23 cellular contexts compared by ENCODE assay signal in genomic region chr3:23663246-23663645, GRCh38.
"Had no signal": no experiment of that assay in that cellular context is flagged by ENCODE, and none has a peak within 500 bp of the region (broad histone marks: within the 10 kb centered on the region; RNA-seq: fewer than 3 reads in every experiment).

No MANE protein-coding gene starts in this region.

- H3K9me3 Mint-ChIP-seq: activated naive CD8-positive, alpha-beta T cell treated with anti-CD3 and anti-CD28 coated beads for 36 hours; activated T-cell treated with anti-CD3 and anti-CD28 coated beads, Interleukin-2, amount 50 U/mL, for 72 hours; effector memory CD8-positive, alpha-beta T cell; naive thymus-derived CD8-positive, alpha-beta T cell; T-helper 1 cell treated with Interleukin-12 subunit alpha and Interleukin-12 subunit beta and Interleukin-4 antibody, amounts not matched to agents 30 μg/mL and 1 μg/mL, for 36 hours had no signal

- H3K27ac ChIP-seq: brain microvascular endothelial cell, gastroesophageal sphincter, hepatocyte, parathyroid adenoma had no signal

- H2AFZ ChIP-seq: hepatocyte, parathyroid adenoma had no signal

- H3K36me3 ChIP-seq: brain microvascular endothelial cell, gastroesophageal sphincter had no signal

- H3K27ac Mint-ChIP-seq: activated CD8-positive, alpha-beta T cell treated with anti-CD3 and anti-CD28 coated beads, Interleukin-2, amount 10 ng/mL, durations not matched to agents 7 days and 5 days; activated naive CD8-positive, alpha-beta T cell treated with anti-CD3 and anti-CD28 coated beads for 36 hours; activated T-cell treated with anti-CD3 and anti-CD28 coated beads, Interleukin-2, amount 50 U/mL, for 72 hours; effector memory CD8-positive, alpha-beta T cell; naive thymus-derived CD8-positive, alpha-beta T cell; T-helper 1 cell treated with Interleukin-12 subunit alpha and Interleukin-12 subunit beta and Interleukin-4 antibody, amounts not matched to agents 30 μg/mL and 1 μg/mL, for 36 hours had no signal

- H3K36me3 Mint-ChIP-seq: activated naive CD8-positive, alpha-beta T cell treated with anti-CD3 and anti-CD28 coated beads for 36 hours; naive thymus-derived CD8-positive, alpha-beta T cell had no signal

- H3K9me3 ChIP-seq: gastroesophageal sphincter had no signal

- H3K4me2 ChIP-seq: hepatocyte had no signal

- DNase-seq: activated CD4-positive, alpha-beta T cell treated with anti-CD3 and anti-CD28 coated beads for 48 hours; activated CD8-positive, alpha-beta memory T cell treated with anti-CD3 and anti-CD28 coated beads, Interleukin-2, amount 50 U/mL, for 48 hours; activated CD8-positive, alpha-beta T cell treated with anti-CD3 and anti-CD28 coated beads, Interleukin-2, amount 10 ng/mL, durations not matched to agents 7 days and 5 days; activated gamma-delta T cell treated with Interleukin-2 at 50 U/mL for 16 hours; activated naive CD8-positive, alpha-beta T cell treated with anti-CD3 and anti-CD28 coated beads for 36 hours; activated T-cell treated with anti-CD3 and anti-CD28 coated beads, Interleukin-2, amount 50 U/mL, for 72 hours; amygdala; brain microvascular endothelial cell; cerebellar nuclear complex; effector memory CD8-positive, alpha-beta T cell; islet precursor cell; naive thymus-derived CD8-positive, alpha-beta T cell; small intestine; stimulated activated CD4-positive, alpha-beta T cell treated with anti-CD3 and anti-CD28 coated beads, Interleukin-4, amount 100 ng/mL, for 4 hours; stimulated activated CD8-positive, alpha-beta memory T cell treated with anti-CD3 and anti-CD28 coated beads, Interleukin-4, amount 100 ng/mL, for 48 hours; stimulated activated naive CD4-positive, alpha-beta T cell treated with Interleukin-2 at 50 U/mL for 16 hours; substantia nigra; trophoblast cell had no signal

- H3K4me3 ChIP-seq: gastroesophageal sphincter, hepatocyte had no signal

- ATAC-seq: activated CD8-positive, alpha-beta T cell treated with anti-CD3 and anti-CD28 coated beads, Interleukin-2, amount 10 ng/mL, durations not matched to agents 7 days and 5 days; activated T-cell treated with anti-CD3 and anti-CD28 coated beads, Interleukin-2, amount 50 U/mL, for 72 hours; effector memory CD8-positive, alpha-beta T cell; gastroesophageal sphincter; left lobe of liver; naive thymus-derived CD8-positive, alpha-beta T cell had no signal

- H3K4me1 ChIP-seq: parathyroid adenoma had no signal

- H3K27me3 ChIP-seq: brain microvascular endothelial cell, gastroesophageal sphincter, hepatocyte had no signal

- H3K9ac ChIP-seq: parathyroid adenoma had no signal

- H3K79me2 ChIP-seq: hepatocyte, parathyroid adenoma had no signal

- H3K4me3 Mint-ChIP-seq: activated CD8-positive, alpha-beta T cell treated with anti-CD3 and anti-CD28 coated beads, Interleukin-2, amount 10 ng/mL, durations not matched to agents 7 days and 5 days; activated naive CD8-positive, alpha-beta T cell treated with anti-CD3 and anti-CD28 coated beads for 36 hours; activated T-cell treated with anti-CD3 and anti-CD28 coated beads, Interleukin-2, amount 50 U/mL, for 72 hours; effector memory CD8-positive, alpha-beta T cell; naive thymus-derived CD8-positive, alpha-beta T cell; T-helper 1 cell treated with Interleukin-12 subunit alpha and Interleukin-12 subunit beta and Interleukin-4 antibody, amounts not matched to agents 30 μg/mL and 1 μg/mL, for 36 hours had no signal

- H3K4me1 Mint-ChIP-seq: activated naive CD8-positive, alpha-beta T cell treated with anti-CD3 and anti-CD28 coated beads for 36 hours had no signal
